1 cellular context compared by ENCODE assay signal in genomic region chr1:144418891-144419697, GRCh38.
TF ChIP-seq lines count a peak whose summit lies in the region.

No MANE protein-coding gene starts in this region.

TF ChIP-seq in HepG2, 621 proteins besides CTCF, POLR2A, EP300 and RAD21:
- TF ChIP-seq ZNF687 (CRISPR knock-in tag; IDR thresholded peaks at IDR 0.05) (peak; percentile 43; the same call in 1 of the 2 replicates), ZNF629 (CRISPR knock-in tag; conservative IDR thresholded peaks at IDR 0.05) (peak; percentile 34; the same call in 1 of the 2 replicates), ZFX (CRISPR knock-in tag; IDR thresholded peaks at IDR 0.05; ENCODE audit: low read depth) (peak; percentile 37; the same call in 1 of the 2 replicates), HMGXB4 (CRISPR knock-in tag; IDR thresholded peaks at IDR 0.05; ENCODE audit: borderline replicate concordance in 1 of 2, low read depth in 1 of 2) (peak; percentile 40 to 73; a peak in 2 of 4 replicates), ZGPAT (CRISPR knock-in tag; IDR thresholded peaks at IDR 0.05) (peak; percentile 41; the same call in 1 of the 2 replicates), ZBTB33 (CRISPR knock-in tag; IDR thresholded peaks at IDR 0.05) (0 out of 2 replicates have a peak, but pooled peaks have one; percentile 11), ZNF24 (IDR thresholded peaks at IDR 0.05) (peak; percentile 76), MAF1 (CRISPR knock-in tag; IDR thresholded peaks at IDR 0.05; ENCODE audit: borderline replicate concordance) (0 out of 2 replicates have a peak, but pooled peaks have one; percentile 31), CEBPB (IDR thresholded peaks at IDR 0.05; ENCODE audit: borderline replicate concordance, low read depth, low read length) (peak; percentile 9; the same call in 1 of the 2 replicates), ZFY (CRISPR knock-in tag; IDR thresholded peaks at IDR 0.05) (peak; percentile 27; the same call in 1 of the 2 replicates), GABPB1 (CRISPR knock-in tag; IDR thresholded peaks at IDR 0.05) (peak; percentile 36; the same call in 1 of the 2 replicates), CEBPG (CRISPR knock-in tag; IDR thresholded peaks at IDR 0.05) (peak; percentile 81), MED1 (CRISPR knock-in tag; IDR thresholded peaks at IDR 0.05) (peak; percentile 38; the same call in 1 of the 2 replicates)
